ENCODE assay signal across 8 cellular contexts in genomic region chr2:38971377-38971776, GRCh38.
"Had no signal": no experiment of that assay in that cellular context is flagged by ENCODE, and none has a peak within 500 bp of the region (broad histone marks: within the 10 kb centered on the region; RNA-seq: fewer than 3 reads in every experiment).

No MANE protein-coding gene starts in this region.

- H3K27ac ChIP-seq: HL-60 had no signal

- ATAC-seq: GM23338, HepG2, K562 had no signal

- DNase-seq: H9, HCEC 1CT, KG1 had no signal

- H3K36me3 Mint-ChIP-seq: IgD-negative memory B cell had no signal

- H3K4me1 Mint-ChIP-seq: IgD-negative memory B cell had no signal

- H3K4me3 Mint-ChIP-seq: GM23338, H9, IgD-negative memory B cell had no signal

- H3K27me3 Mint-ChIP-seq: IgD-negative memory B cell had no signal

- H3K9me3 Mint-ChIP-seq: GM23338, H9, IgD-negative memory B cell had no signal

- H3K27ac Mint-ChIP-seq: GM23338, IgD-negative memory B cell had no signal

- H3K4me3 ChIP-seq: GM23338, K562 had no signal
